In genomic region chr17:17001874-17002520, GRCh38 we compare ENCODE assay signal across 8 cellular contexts. TPM values are rescaled to one million over a fixed set of nuclear protein-coding genes. Genes with fewer than 3 reads are reported as not detected.
DNase-seq lines count a peak whose midpoint lies in the region; ATAC-seq, FAIRE-seq and TF ChIP-seq lines count a peak whose summit lies in the region.

No MANE protein-coding gene starts in this region.

- H3K27me3 Mint-ChIP-seq in WTC11 (ENCODE audit: low read depth) = no peaks in the 10 kb centered on the region; the same call in none of the 2 replicates

- H3K27me3 ChIP-seq in breast epithelium = no peaks in the 10 kb centered on the region

- H3K9ac ChIP-seq in kidney (ENCODE audit: low read length in 2 of 2) = no peak overlapping the region

- FAIRE-seq in kidney (lab: Jason Lieb, UNC) = peak; percentile 47

- H3K36me3 ChIP-seq in breast epithelium (no peaks in the 10 kb centered on the region), kidney (ENCODE audit: control insufficient read depth in 1 of 2, insufficient read depth in 2 of 2, low read length in 2 of 2) (no peaks in the 10 kb centered on the region)

- POLR2A ChIA-PET in WTC11 (lab: Charles Lee) = no interaction called here

- H3K4me3 ChIP-seq in breast epithelium = peak overlapping the region in 1 of 3 donors; percentile 41
- H3K4me3 ChIP-seq in kidney (ENCODE audit: low read length in 2 of 2) = no peak overlapping the region

- no peak overlapping the region for H3K27ac Mint-ChIP-seq in WTC11

- H3K27ac ChIP-seq in breast epithelium = no peak overlapping the region
- no peak overlapping the region for H3K27ac ChIP-seq in kidney (ENCODE audit: low read depth in 2 of 2, low read length in 2 of 2)

- TF ChIP-seq CTCF in WTC11 (IDR thresholded peaks at IDR 0.05) (peak; percentile 96), breast epithelium (IDR thresholded peaks at IDR 0.05) (peak; percentile 92 to 93 (median 92)), kidney (IDR thresholded peaks at IDR 0.05; ENCODE audit: borderline replicate concordance, extremely low read depth, insufficient read depth) (peak; percentile 93)

- peak; percentile 65 for ATAC-seq in HG02678 (IDR thresholded peaks at IDR 0.05; ENCODE audit: unreplicated experiment)
- ATAC-seq in WTC11 = peak; percentile 95
- no peak for ATAC-seq in GM18861 (IDR thresholded peaks at IDR 0.05; ENCODE audit: unreplicated experiment)

- H3K36me3 Mint-ChIP-seq in WTC11 = no peaks in the 10 kb centered on the region

- intact Hi-C loops in breast epithelium (cut with DNase I; ENCODE audit: low total_unique reads) (no loop called here), kidney (cut with DNase I) (no loop called here)

- CTCF ChIA-PET in WTC11 (lab: Charles Lee) = no interaction called here

- H3K4me3 Mint-ChIP-seq in WTC11 = no peak overlapping the region

- H3K9me3 Mint-ChIP-seq in WTC11 = peaks cover 4% of the 10 kb centered on the region; the same call in 1 of the 2 replicates

- peak; percentile 1 for DNase-seq in DMS114 treated with DMSO at 0.1 percent for 48 hours (lab: John Stamatoyannopoulos, UW; ENCODE audit: unreplicated experiment)
- peak; percentile 61 for DNase-seq in NCI-H2196 (lab: John Stamatoyannopoulos, UW; ENCODE audit: unreplicated experiment)
- peak; percentile 88 for DNase-seq in WTC11 (ENCODE audit: low spot score)
- DNase-seq in breast epithelium (ENCODE audit: low spot score in 2 of 2) = peak; percentile 60 to 82
- peak; percentile 93 for DNase-seq in kidney
- peak; percentile 56 for DNase-seq in stimulated activated CD4-positive, alpha-beta T cell treated with anti-CD3 and anti-CD28 coated beads, Interleukin-2, amount 100 ng/mL, for 4 hours (ENCODE audit: low read depth)

- no peaks in the 10 kb centered on the region for H3K4me1 ChIP-seq in breast epithelium
- H3K4me1 ChIP-seq in kidney (ENCODE audit: control insufficient read depth in 1 of 2, insufficient read depth in 1 of 2, low read depth in 1 of 2, low read length in 2 of 2) = peaks cover 0 to 4% of the 10 kb centered on the region in 2 donors

- H3K9me3 ChIP-seq in breast epithelium (no peaks in the 10 kb centered on the region), kidney (ENCODE audit: control insufficient read depth in 1 of 2, low read length in 2 of 2) (no peaks in the 10 kb centered on the region)

- H3K4me1 Mint-ChIP-seq in WTC11 = no peaks in the 10 kb centered on the region

- no peak for TF ChIP-seq POLR2A in breast epithelium (IDR thresholded peaks at IDR 0.05)

TF ChIP-seq in WTC11, 78 proteins besides CTCF, POLR2A, EP300 and RAD21:
- TF ChIP-seq NFATC4 (CRISPR knock-in tag; IDR thresholded peaks at IDR 0.05) = no peak
- no peak for TF ChIP-seq PRRX2 (CRISPR knock-in tag; IDR thresholded peaks at IDR 0.05)
- TF ChIP-seq EMX1 (CRISPR knock-in tag; IDR thresholded peaks at IDR 0.05) = no peak
- no peak for TF ChIP-seq RELA (CRISPR knock-in tag; IDR thresholded peaks at IDR 0.05; ENCODE audit: borderline replicate concordance)
- TF ChIP-seq FOXK1 (CRISPR knock-in tag; IDR thresholded peaks at IDR 0.05) = no peak
- TF ChIP-seq HMGXB4 (CRISPR knock-in tag; IDR thresholded peaks at IDR 0.05) = 0 out of 2 replicates have a peak, but pooled peaks have one; percentile 44
- TF ChIP-seq ZBTB43 (CRISPR knock-in tag; IDR thresholded peaks at IDR 0.05) = no peak
- TF ChIP-seq JAZF1 (CRISPR knock-in tag; IDR thresholded peaks at IDR 0.05) = no peak
- 0 out of 2 replicates have a peak, but pooled peaks have one; percentile 20 for TF ChIP-seq SP1 (CRISPR knock-in tag; conservative IDR thresholded peaks at IDR 0.05)

RNA-seq across cellular contexts. Expression of gene TNFRSF13B, which starts 30.1 kb away (rescaled TPM):
- total RNA-seq in WTC11 (2021) (0.18 TPM in 2 of 3 replicates, not detected in the other), breast epithelium (1 to 10 TPM in 1 of 3 donors, under 1 TPM in 1, not detected in 1; 0.80 to 2.9 TPM), kidney (1.4 TPM)
- polyA plus RNA-seq in kidney (ENCODE audit: insufficient read depth, low read depth, low replicate concordance) = not detected

RNA-seq across cellular contexts. Expression of gene MPRIP, which starts 40.3 kb away (rescaled TPM):
- total RNA-seq in WTC11 (2021) = 127 to 140 TPM (median 136 TPM) in 3 replicates
- 100 to 1,000 TPM in 2 of 3 donors, 10 to 100 TPM in 1; 93.1 to 136 (median 124) TPM for total RNA-seq in breast epithelium
- 250 TPM for total RNA-seq in kidney
- 120 TPM for polyA plus RNA-seq in kidney (ENCODE audit: insufficient read depth, low read depth, low replicate concordance)

Comparison
In these comparisons a context has a peak if more than half of its experiments do, and no peak if none do; other contexts are left out.
1. DNase-seq: peak in every context shown above with its lines; median percentile 93 in kidney; 88 in WTC11; 71 in breast epithelium; 61 in NCI-H2196; 56 in stimulated activated CD4-positive, alpha-beta T cell treated with anti-CD3 and anti-CD28 coated beads, Interleukin-2, amount 100 ng/mL, for 4 hours; 1 in DMS114 treated with DMSO at 0.1 percent for 48 hours.